In genomic region chrX:1196436-1196835, GRCh38 we compare ENCODE assay signal across 1 cellular context.
TF ChIP-seq lines count a peak whose summit lies in the region.

No MANE protein-coding gene starts in this region.

TF ChIP-seq in WTC11, 78 proteins besides CTCF, POLR2A, EP300 and RAD21 (continued from another document):
- TF ChIP-seq FOXP1 (CRISPR knock-in tag; IDR thresholded peaks at IDR 0.05; ENCODE audit: borderline replicate concordance) (no peak), FOXJ3 (CRISPR knock-in tag; IDR thresholded peaks at IDR 0.05; ENCODE audit: borderline replicate concordance) (no peak), HMGXB4 (CRISPR knock-in tag; IDR thresholded peaks at IDR 0.05) (no peak), ZNF263 (CRISPR knock-in tag; IDR thresholded peaks at IDR 0.05; ENCODE audit: low read depth) (no peak), EMX1 (CRISPR knock-in tag; IDR thresholded peaks at IDR 0.05) (no peak), ZNF317 (CRISPR knock-in tag; IDR thresholded peaks at IDR 0.05; ENCODE audit: borderline replicate concordance, low read depth) (no peak)
